In genomic region chr1:233586301-233586700, GRCh38 we compare ENCODE assay signal across 24 cellular contexts. TPM values are rescaled to one million over a fixed set of nuclear protein-coding genes. Genes with fewer than 3 reads are reported as not detected.
"Had no signal": no experiment of that assay in that cellular context is flagged by ENCODE, and none has a peak within 500 bp of the region (broad histone marks: within the 10 kb centered on the region; RNA-seq: fewer than 3 reads in every experiment).

No MANE protein-coding gene starts in this region.

- H2AFZ ChIP-seq: parathyroid adenoma had no signal

- DNase-seq: naive thymus-derived CD8-positive, alpha-beta T cell; nephron progenitor cell; occipital lobe; ovary; posterior cingulate gyrus; psoas muscle; right cardiac atrium; right lobe of liver; sigmoid colon; small intestine; stimulated activated CD4-positive, alpha-beta T cell treated with anti-CD3 and anti-CD28 coated beads, Interleukin-15, amount 100 ng/mL, for 24 hours; stimulated activated CD4-positive, alpha-beta T cell treated with anti-CD3 and anti-CD28 coated beads, Interleukin-2, amount 100 ng/mL, for 24 hours; stimulated activated CD4-positive, alpha-beta T cell treated with anti-CD3 and anti-CD28 coated beads, Interleukin-2, amount 100 ng/mL, for 48 hours; stimulated activated CD4-positive, alpha-beta T cell treated with anti-CD3 and anti-CD28 coated beads, Interleukin-4, amount 100 ng/mL, for 24 hours; stimulated activated naive B cell treated with anti-CD40 and anti-IgM and Interleukin-4, amounts not matched to agents 10 μg/mL and 1 μg/mL and 100 μg/mL, for 72 hours; stimulated activated naive CD4-positive, alpha-beta T cell treated with Interleukin-2 at 50 U/mL for 16 hours; stomach; tibial artery; transverse colon; upper lobe of right lung; uterus had no signal

- H3K79me2 ChIP-seq: parathyroid adenoma had no signal

- H3K36me3 ChIP-seq: ovary, right lobe of liver, sigmoid colon, stomach, tibial artery, transverse colon, upper lobe of right lung, uterus had no signal

- H3K4me1 ChIP-seq: parathyroid adenoma, psoas muscle, right lobe of liver, sigmoid colon, transverse colon, upper lobe of right lung, uterus had no signal

- H3K9ac ChIP-seq: parathyroid adenoma had no signal

- H3K27ac ChIP-seq: ovary, parathyroid adenoma, psoas muscle, right lobe of liver, sigmoid colon, stomach, tibial artery, transverse colon, upper lobe of right lung, uterus had no signal

- ATAC-seq: naive thymus-derived CD8-positive, alpha-beta T cell; natural killer cell treated with Interleukin-12 subunit alpha and Interleukin-12 subunit beta and Interleukin-15 and Interleukin-18, amount 100 ng/mL, for 72 hours; psoas muscle; right cardiac atrium; right lobe of liver; stimulated activated effector memory CD8-positive, alpha-beta T cell treated with anti-CD3 and anti-CD28 coated beads, Interleukin-12 subunit alpha, Interleukin-12 subunit beta, amount 100 ng/mL, for 72 hours; stimulated activated naive B cell treated with anti-CD40 and anti-IgM and Interleukin-4, amounts not matched to agents 10 μg/mL and 1 μg/mL and 100 μg/mL, for 72 hours; upper lobe of right lung had no signal

- H3K27me3 ChIP-seq: ovary, right lobe of liver, sigmoid colon, stomach, tibial artery, transverse colon, upper lobe of right lung, uterus had no signal

- H3K4me3 ChIP-seq: ovary, psoas muscle, right lobe of liver, sigmoid colon, stomach, tibial artery, transverse colon, upper lobe of right lung, uterus had no signal

- H3K9me3 ChIP-seq: ovary, psoas muscle, right lobe of liver, transverse colon, upper lobe of right lung, uterus had no signal

- FAIRE-seq: small intestine had no signal

RNA-seq across cellular contexts. Expression of gene KCNK1, which starts 27.6 kb away (rescaled TPM):
- total RNA-seq: naive thymus-derived CD8-positive, alpha-beta T cell had no signal
- polyA plus RNA-seq: naive thymus-derived CD8-positive, alpha-beta T cell had no signal
